In genomic region chr6:20680697-20681165, GRCh38 we compare ENCODE assay signal across 10 cellular contexts.
DNase-seq lines count a peak whose midpoint lies in the region; ATAC-seq and TF ChIP-seq lines count a peak whose summit lies in the region.
"Had no signal": no experiment of that assay in that cellular context is flagged by ENCODE, and none has a peak within 500 bp of the region (broad histone marks: within the 10 kb centered on the region; RNA-seq: fewer than 3 reads in every experiment).

No MANE protein-coding gene starts in this region.

- H2AFZ ChIP-seq in KMS-11 (ENCODE audit: low read depth), result no peak overlapping the region

- ATAC-seq in GM18517 (IDR thresholded peaks at IDR 0.05; ENCODE audit: unreplicated experiment) (peak; percentile 70), GM21529 (IDR thresholded peaks at IDR 0.05; ENCODE audit: unreplicated experiment) (peak; percentile 62)

- peak overlapping the region; percentile 10; the same call in 1 of the 2 replicates for H3K27ac ChIP-seq in KMS-11
- H3K27ac ChIP-seq: thoracic aorta had no signal

- DNase-seq in fibroblast of villous mesenchyme (ENCODE audit: low read depth) (peak; percentile 42), NCI-H2107 treated with DMSO at 0.1 percent for 48 hours (lab: John Stamatoyannopoulos, UW; ENCODE audit: unreplicated experiment) (no peak), mesenteric fat pad (ENCODE audit: low spot score) (no peak), SKM-1 treated with dmso at 0.1 percent for 144 hours (lab: John Stamatoyannopoulos, UW; ENCODE audit: unreplicated experiment) (no peak), SHP77 (lab: John Stamatoyannopoulos, UW) (no peak)
- DNase-seq: NCI-H226 had no signal

- H3K36me3 ChIP-seq in KMS-11 (ENCODE audit: insufficient read depth), result no peaks in the 10 kb centered on the region
- H3K36me3 ChIP-seq: thoracic aorta had no signal

- no peak for TF ChIP-seq CTCF in KMS-11 (conservative IDR thresholded peaks at IDR 0.05; ENCODE audit: low read depth, low read length)
- TF ChIP-seq CTCF in fibroblast of villous mesenchyme (IDR thresholded peaks at IDR 0.05; ENCODE audit: insufficient read depth, low read depth, low read length), result no peak

- peak overlapping the region; percentile 40 for H3K4me2 ChIP-seq in KMS-11

- H3K27me3 ChIP-seq in KMS-11 (ENCODE audit: insufficient read depth, low read depth), result no peaks in the 10 kb centered on the region

- no peak overlapping the region for H3K9ac ChIP-seq in KMS-11

- H3K4me1 ChIP-seq in KMS-11 (ENCODE audit: low read depth, poor library complexity, severe bottlenecking), result peaks cover 19% of the 10 kb centered on the region

- no peaks in the 10 kb centered on the region; the same call in 1 of the 2 replicates for H3K79me2 ChIP-seq in KMS-11 (ENCODE audit: insufficient read depth, low read depth)

- no peaks in the 10 kb centered on the region for H4K20me1 ChIP-seq in KMS-11 (ENCODE audit: insufficient read depth)

- H3K4me3 ChIP-seq in KMS-11 (IDR thresholded peaks at IDR 0.05; ENCODE audit: insufficient read depth, low read depth, low read length) (no peak overlapping the region), fibroblast of villous mesenchyme (ENCODE audit: low read depth, low read length) (no peak overlapping the region)
- H3K4me3 ChIP-seq: thoracic aorta had no signal
